Comparison of ENCODE assay signal across 8 cellular contexts in the genomic region with DNA sequence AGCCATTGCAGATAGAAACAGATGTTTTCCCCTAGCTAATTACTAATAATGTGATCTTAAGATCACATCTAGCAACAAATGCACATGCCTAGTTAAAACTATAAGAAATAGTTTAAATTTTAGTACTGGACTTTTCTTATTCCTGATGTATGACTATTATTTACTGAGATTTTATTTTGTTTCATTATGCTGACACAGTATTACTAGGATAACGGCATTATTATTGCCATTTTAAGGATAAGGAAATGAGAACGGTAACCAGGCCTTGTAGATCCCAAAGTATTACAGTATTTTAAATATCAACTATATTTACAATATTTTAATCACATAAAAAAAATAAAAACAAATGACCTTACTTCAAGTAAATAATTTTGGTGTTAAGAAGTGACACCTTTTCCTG.
"Had no signal": no experiment of that assay in that cellular context is flagged by ENCODE, and none has a peak within 500 bp of the region (broad histone marks: within the 10 kb centered on the region; RNA-seq: fewer than 3 reads in every experiment).

No MANE protein-coding gene starts in this region.

- H3K4me2 ChIP-seq: KMS-11 had no signal

- H3K9ac ChIP-seq: KMS-11 had no signal

- FAIRE-seq: HepG2, HTR-8/SVneo had no signal

- ATAC-seq: HepG2 had no signal

- H3K27ac ChIP-seq: HL-60, KMS-11 had no signal

- DNase-seq: IMR-90, Karpas-422, KBM-7, KG1 had no signal
